11 cellular contexts compared by ENCODE assay signal in the genomic region with DNA sequence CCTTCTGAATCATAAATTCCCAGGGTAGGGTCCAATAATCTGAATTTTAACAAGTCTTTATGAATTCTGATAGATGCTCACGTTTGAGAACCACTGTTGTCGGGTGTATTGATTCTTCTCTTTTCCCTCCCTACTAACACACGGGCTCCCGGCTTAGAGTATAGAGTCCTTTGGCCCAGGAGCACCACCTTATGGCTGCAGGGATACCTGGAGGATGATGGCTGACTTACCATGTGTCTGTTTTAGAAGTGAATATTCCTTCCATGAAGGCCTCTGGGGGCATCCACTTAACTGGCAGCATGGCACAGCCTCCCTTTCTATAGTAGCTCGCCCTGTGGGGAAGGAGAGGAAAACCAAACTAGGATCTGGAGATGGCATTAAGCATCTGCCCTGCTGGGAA.
"Had no signal": no experiment of that assay in that cellular context is flagged by ENCODE, and none has a peak within 500 bp of the region (broad histone marks: within the 10 kb centered on the region; RNA-seq: fewer than 3 reads in every experiment).

No MANE protein-coding gene starts in this region.

- ATAC-seq: left colon; naive thymus-derived CD4-positive, alpha-beta T cell; right cardiac atrium had no signal

- H3K27me3 ChIP-seq: adrenal gland, thyroid gland, vagina had no signal

- H3K9me3 ChIP-seq: adrenal gland, thyroid gland, vagina had no signal

- H3K36me3 ChIP-seq: adrenal gland, thyroid gland, vagina had no signal

- H3K4me3 ChIP-seq: adrenal gland, smooth muscle cell, thyroid gland, vagina had no signal

- H3K4me2 ChIP-seq: smooth muscle cell had no signal

- DNase-seq: activated B cell treated with CpG ODN at 0.5 μM for 24 hours; activated CD4-positive, alpha-beta T cell treated with anti-CD3 and anti-CD28 coated beads, Interleukin-2, amount 10 ng/mL, durations not matched to agents 24 days and 14 days; activated naive CD4-positive, alpha-beta T cell treated with anti-CD3 and anti-CD28 coated beads, Interleukin-2, amount 50 U/mL, for 16 hours; left colon; naive thymus-derived CD4-positive, alpha-beta T cell; posterior cingulate gyrus; right cardiac atrium; thyroid gland had no signal

- H3K27ac ChIP-seq: adrenal gland, thyroid gland, vagina had no signal

- H3K4me1 ChIP-seq: adrenal gland, vagina had no signal
